Comparison of ENCODE assay signal across 11 cellular contexts in genomic region chr11:16032974-16033373, GRCh38.
"Had no signal": no experiment of that assay in that cellular context is flagged by ENCODE, and none has a peak within 500 bp of the region (broad histone marks: within the 10 kb centered on the region; RNA-seq: fewer than 3 reads in every experiment).

No MANE protein-coding gene starts in this region.

- DNase-seq: GM23248, GOT3, H7, H9, HCEC 1CT, HFFc6 had no signal

- FAIRE-seq: H1, H54 had no signal

- H3K4me2 ChIP-seq: GM23338 had no signal

- ATAC-seq: GM23338, HCT116 had no signal

- H3K27ac ChIP-seq: GM23248 had no signal

- H3K9ac ChIP-seq: GM23248 had no signal

- H2AFZ ChIP-seq: GM23248, GM23338 had no signal

- H3K4me3 ChIP-seq: GM23248, GM23338, HAP-1 had no signal

- H3K4me1 ChIP-seq: HAP-1 had no signal

- H3K9me3 ChIP-seq: HAP-1 had no signal

- H3K36me3 ChIP-seq: HAP-1 had no signal
